In genomic region chr12:38141861-38142260, GRCh38 we compare ENCODE assay signal across 20 cellular contexts.
"Had no signal": no experiment of that assay in that cellular context is flagged by ENCODE, and none has a peak within 500 bp of the region (broad histone marks: within the 10 kb centered on the region; RNA-seq: fewer than 3 reads in every experiment).

No MANE protein-coding gene starts in this region.

- H3K4me3 ChIP-seq: colonic mucosa, heart left ventricle, left ventricle myocardium inferior, lower lobe of right lung, neural progenitor cell, ovary, smooth muscle cell, thyroid gland, upper lobe of left lung had no signal

- H3K27me3 ChIP-seq: colonic mucosa, neural progenitor cell, ovary, thyroid gland had no signal

- DNase-seq: cerebellar nuclear complex; colonic mucosa; dermis blood vessel endothelial cell; erythroblast; foreskin melanocyte; heart left ventricle; hippocampal formation; islet precursor cell; left ventricle myocardium inferior; lower lobe of right lung; mesenchymal stem cell; midbrain; nucleus accumbens; ovary; stimulated activated CD4-positive, alpha-beta T cell treated with anti-CD3 and anti-CD28 coated beads, Interleukin-2, amount 100 ng/mL, for 48 hours; stimulated activated naive CD4-positive, alpha-beta T cell treated with Interleukin-2 at 50 U/mL for 16 hours; thyroid gland; upper lobe of left lung had no signal

- H3K9ac ChIP-seq: neural progenitor cell had no signal

- H3K36me3 ChIP-seq: colonic mucosa, heart left ventricle, left ventricle myocardium inferior, lower lobe of right lung, neural progenitor cell, ovary, thyroid gland, upper lobe of left lung had no signal

- H3K27ac ChIP-seq: colonic mucosa, heart left ventricle, left ventricle myocardium inferior, lower lobe of right lung, neural progenitor cell, ovary, thyroid gland, upper lobe of left lung had no signal

- H3K9me3 ChIP-seq: colonic mucosa, ovary, thyroid gland had no signal

- H3K4me2 ChIP-seq: neural progenitor cell, smooth muscle cell had no signal

- H3K4me1 ChIP-seq: neural progenitor cell had no signal

- H2AFZ ChIP-seq: neural progenitor cell had no signal
